ENCODE assay signal across 29 cellular contexts in the genomic region with DNA sequence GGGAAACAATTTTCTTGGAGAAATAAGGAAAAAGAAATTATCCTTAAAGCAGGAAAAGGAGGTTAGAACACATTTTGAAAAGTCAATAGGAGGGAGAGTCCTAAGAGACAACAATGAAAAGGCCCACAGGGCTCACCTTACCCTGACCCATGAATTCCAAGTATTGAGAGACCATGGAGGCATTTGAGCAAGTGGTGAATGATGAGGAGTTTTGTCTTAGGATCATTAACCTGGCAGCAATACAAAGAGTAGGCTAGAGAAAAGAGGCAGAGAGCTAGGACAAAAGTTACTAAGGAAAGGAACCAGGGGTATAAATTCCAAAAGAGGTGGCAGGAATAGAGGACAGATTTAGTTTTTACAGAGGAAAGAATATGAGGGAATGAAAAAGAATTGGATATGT. TPM values are rescaled to one million over a fixed set of nuclear protein-coding genes. Genes with fewer than 3 reads are reported as not detected.
"Had no signal": no experiment of that assay in that cellular context is flagged by ENCODE, and none has a peak within 500 bp of the region (broad histone marks: within the 10 kb centered on the region; RNA-seq: fewer than 3 reads in every experiment).

No MANE protein-coding gene starts in this region.

- H3K27ac Mint-ChIP-seq: immature natural killer cell; memory B cell; nephron; stimulated activated naive B cell treated with anti-CD40 and anti-IgM and Interleukin-4, amounts not matched to agents 10 μg/mL and 1 μg/mL and 100 μg/mL, for 72 hours had no signal

- H3K27ac ChIP-seq: heart left ventricle, left ventricle myocardium inferior, neutrophil, parathyroid adenoma, psoas muscle, right atrium auricular region, right lobe of liver, stomach, testis, thyroid gland, transverse colon, upper lobe of left lung, vagina had no signal

- H3K4me3 ChIP-seq: heart left ventricle, left ventricle myocardium inferior, lung, mucosa of descending colon, psoas muscle, right atrium auricular region, right lobe of liver, smooth muscle cell, stomach, testis, thyroid gland, transverse colon, upper lobe of left lung, vagina had no signal

- H3K27me3 ChIP-seq: heart left ventricle, neutrophil, right atrium auricular region, right lobe of liver, stomach, testis, thyroid gland, transverse colon, upper lobe of left lung, vagina had no signal

- H3K4me1 ChIP-seq: heart left ventricle, left ventricle myocardium inferior, parathyroid adenoma, psoas muscle, right atrium auricular region, right lobe of liver, stomach, testis, thyroid gland, transverse colon, upper lobe of left lung, vagina had no signal

- H3K4me2 ChIP-seq: smooth muscle cell had no signal

- H3K9ac ChIP-seq: parathyroid adenoma had no signal

- ATAC-seq: heart left ventricle; left colon; mucosa of descending colon; naive thymus-derived CD8-positive, alpha-beta T cell; psoas muscle; right lobe of liver; stimulated activated naive B cell treated with anti-CD40 and anti-IgM and Interleukin-4, amounts not matched to agents 10 μg/mL and 1 μg/mL and 100 μg/mL, for 72 hours; stimulated activated naive CD8-positive, alpha-beta T cell treated with anti-CD3 and anti-CD28 coated beads, Interleukin-15, Interleukin-2, amounts not matched to agents 100 U/mL and 50 U/mL, for 24 hours had no signal

- DNase-seq: heart left ventricle; hypothalamus; immature natural killer cell; kidney; left colon; left ventricle myocardium inferior; midbrain; mucosa of descending colon; naive thymus-derived CD8-positive, alpha-beta T cell; occipital lobe; psoas muscle; right lobe of liver; stimulated activated CD4-positive, alpha-beta T cell treated with anti-CD3 and anti-CD28 coated beads, Interleukin-2, amount 100 ng/mL, for 24 hours; stimulated activated CD4-positive, alpha-beta T cell treated with anti-CD3 and anti-CD28 coated beads, Interleukin-4, amount 100 ng/mL, for 1 hour; stimulated activated naive B cell treated with anti-CD40 and anti-IgM and Interleukin-4, amounts not matched to agents 10 μg/mL and 1 μg/mL and 100 μg/mL, for 72 hours; stimulated activated naive CD8-positive, alpha-beta T cell treated with anti-CD3 and anti-CD28 coated beads, Interleukin-15, Interleukin-2, amounts not matched to agents 100 U/mL and 50 U/mL, for 24 hours; stomach; testis; thyroid gland; transverse colon; upper lobe of left lung had no signal

- H2AFZ ChIP-seq: parathyroid adenoma had no signal

- H3K4me1 Mint-ChIP-seq: immature natural killer cell; memory B cell; nephron; stimulated activated naive B cell treated with anti-CD40 and anti-IgM and Interleukin-4, amounts not matched to agents 10 μg/mL and 1 μg/mL and 100 μg/mL, for 72 hours had no signal

- H3K4me3 Mint-ChIP-seq: immature natural killer cell; memory B cell; naive thymus-derived CD8-positive, alpha-beta T cell; nephron; stimulated activated naive B cell treated with anti-CD40 and anti-IgM and Interleukin-4, amounts not matched to agents 10 μg/mL and 1 μg/mL and 100 μg/mL, for 72 hours had no signal

- H3K36me3 Mint-ChIP-seq: immature natural killer cell; memory B cell; naive thymus-derived CD8-positive, alpha-beta T cell; stimulated activated naive B cell treated with anti-CD40 and anti-IgM and Interleukin-4, amounts not matched to agents 10 μg/mL and 1 μg/mL and 100 μg/mL, for 72 hours had no signal

- H3K36me3 ChIP-seq: heart left ventricle, left ventricle myocardium inferior, neutrophil, right atrium auricular region, right lobe of liver, stomach, thyroid gland, transverse colon, upper lobe of left lung, vagina had no signal

- H3K9me3 ChIP-seq: mucosa of descending colon, neutrophil, psoas muscle, right atrium auricular region, right lobe of liver, stomach, testis, thyroid gland, transverse colon, upper lobe of left lung, vagina had no signal

- H3K27me3 Mint-ChIP-seq: memory B cell; stimulated activated naive B cell treated with anti-CD40 and anti-IgM and Interleukin-4, amounts not matched to agents 10 μg/mL and 1 μg/mL and 100 μg/mL, for 72 hours had no signal

RNA-seq across cellular contexts. Expression of a gene that starts 44.7 kb away (rescaled TPM):
- polyA plus RNA-seq: immature natural killer cell, smooth muscle cell had no signal
